Comparison of ENCODE assay signal across 31 cellular contexts in genomic region chr13:62846302-62846701, GRCh38.
DNase-seq lines count a peak whose midpoint lies in the region; ATAC-seq and TF ChIP-seq lines count a peak whose summit lies in the region.
"Had no signal": no experiment of that assay in that cellular context is flagged by ENCODE, and none has a peak within 500 bp of the region (broad histone marks: within the 10 kb centered on the region; RNA-seq: fewer than 3 reads in every experiment).

No MANE protein-coding gene starts in this region.

- in situ Hi-C loops in IMR-90 (cut with MboI; ENCODE audit: low sequenced_read_pairs): no loop called here

- H4K20me1 ChIP-seq in IMR-90 (ENCODE audit: insufficient read depth, low read length) (no peaks in the 10 kb centered on the region), SU-DHL-6 (ENCODE audit: low read depth, low read length) (no peaks in the 10 kb centered on the region), fibroblast of lung (ENCODE audit: control insufficient read depth, extremely low read depth, insufficient read depth, low read length) (no peaks in the 10 kb centered on the region)

- no TSS peak for BruUV-seq in IMR-90 (replicated peaks; lab: Mats Ljungman, UMichigan)

- ATAC-seq in IMR-90 (ENCODE audit: low read depth): peak; percentile 35; the same call in 1 of the 2 replicates
- ATAC-seq in HG02623 (IDR thresholded peaks at IDR 0.05; ENCODE audit: unreplicated experiment): no peak
- ATAC-seq: activated CD8-positive, alpha-beta memory T cell treated with anti-CD3 and anti-CD28 coated beads, Interleukin-2, amount 10 ng/mL, durations not matched to agents 7 days and 5 days; body of pancreas; heart left ventricle; left ventricle myocardium superior; T-helper 17 cell had no signal

- no peaks in the 10 kb centered on the region for H3K4me1 ChIP-seq in IMR-90 (ENCODE audit: control insufficient read depth, insufficient read depth, low read length)
- H3K4me1 ChIP-seq in fibroblast of lung (ENCODE audit: control insufficient read depth, extremely low read depth, insufficient read depth, low read length): no peaks in the 10 kb centered on the region
- H3K4me1 ChIP-seq in colonic mucosa: no peaks in the 10 kb centered on the region
- H3K4me1 ChIP-seq: body of pancreas, heart left ventricle, right atrium auricular region, suprapubic skin, upper lobe of left lung had no signal

- H2AK5ac ChIP-seq in IMR-90 (ENCODE audit: low read depth, low read length): no peak overlapping the region

- POLR2A ChIA-PET in IMR-90 (lab: Charles Lee; ENCODE audit: unreplicated experiment): no interaction called here

- TF ChIP-seq CTCF in IMR-90 (conservative IDR thresholded peaks at IDR 0.05; ENCODE audit: low read depth, low read length): no peak
- TF ChIP-seq CTCF in SU-DHL-6 (IDR thresholded peaks at IDR 0.05; ENCODE audit: insufficient read depth, low read length, poor library complexity, severe bottlenecking): no peak
- no peak for TF ChIP-seq CTCF in fibroblast of lung (conservative IDR thresholded peaks at IDR 0.05 in 1 of 2, IDR thresholded peaks at IDR 0.05 in 1 of 2; ENCODE audit: low read depth in 1 of 2, low read length in 2 of 2)
- TF ChIP-seq CTCF in colonic mucosa (IDR thresholded peaks at IDR 0.05): no peak

- H2BK5ac ChIP-seq in IMR-90 (ENCODE audit: low read depth, low read length, poor library complexity, severe bottlenecking): no peak overlapping the region

- H3K4me3 ChIP-seq in IMR-90 (ENCODE audit: insufficient read depth, low read depth, low read length) (no peak overlapping the region), SU-DHL-6 (ENCODE audit: insufficient read depth, low read length, poor library complexity, severe bottlenecking) (no peak overlapping the region), fibroblast of lung (replicated peaks in 1 of 4; ENCODE audit: control extremely low read depth in 1 of 4, insufficient read depth in 1 of 4, low read depth in 3 of 4, low read length in 4 of 4) (no peak overlapping the region), colonic mucosa (no peak overlapping the region)
- H3K4me3 ChIP-seq: body of pancreas, heart left ventricle, right atrium auricular region, smooth muscle cell, suprapubic skin, upper lobe of left lung had no signal

- H3K9me3 ChIP-seq in IMR-90 (ENCODE audit: control insufficient read depth, insufficient read depth, low read length): no peaks in the 10 kb centered on the region
- 0 out of 2 replicates have a peak, but pooled peaks cover 4% of the 10 kb centered on the region for H3K9me3 ChIP-seq in SU-DHL-6 (ENCODE audit: insufficient read depth, low read length)
- no peaks in the 10 kb centered on the region for H3K9me3 ChIP-seq in fibroblast of lung (ENCODE audit: control insufficient read depth, insufficient read depth, low read depth, low read length)
- H3K9me3 ChIP-seq in colonic mucosa: no peaks in the 10 kb centered on the region
- H3K9me3 ChIP-seq: body of pancreas, right atrium auricular region, suprapubic skin, upper lobe of left lung had no signal

- no peak overlapping the region for H2BK120ac ChIP-seq in IMR-90 (ENCODE audit: low read depth, low read length)

- H3K27ac ChIP-seq in IMR-90 (ENCODE audit: insufficient read depth, low read length): no peak overlapping the region
- no peak overlapping the region for H3K27ac ChIP-seq in SU-DHL-6 (ENCODE audit: low read depth, low read length)
- no peak overlapping the region for H3K27ac ChIP-seq in fibroblast of lung (ENCODE audit: insufficient read depth, low read length)
- H3K27ac ChIP-seq in colonic mucosa: no peak overlapping the region
- H3K27ac ChIP-seq: body of pancreas, epithelial cell of prostate, heart left ventricle, KMS-11, right atrium auricular region, suprapubic skin, upper lobe of left lung had no signal

- H3K36me3 ChIP-seq in IMR-90 (ENCODE audit: control insufficient read depth, insufficient read depth, low read length): no peaks in the 10 kb centered on the region
- H3K36me3 ChIP-seq in SU-DHL-6 (ENCODE audit: low read length): no peaks in the 10 kb centered on the region
- H3K36me3 ChIP-seq in fibroblast of lung (ENCODE audit: control insufficient read depth, insufficient read depth, low read length): no peaks in the 10 kb centered on the region
- H3K36me3 ChIP-seq in colonic mucosa: no peaks in the 10 kb centered on the region
- H3K36me3 ChIP-seq: heart left ventricle, right atrium auricular region, suprapubic skin, upper lobe of left lung had no signal

- H3K9me2 ChIP-seq in SU-DHL-6 (replicated peaks; ENCODE audit: insufficient read depth, low read length): no peaks in the 10 kb centered on the region

- H2AK9ac ChIP-seq in IMR-90 (replicated peaks; ENCODE audit: low read depth, low read length, poor library complexity): no peak overlapping the region

- H3K56ac ChIP-seq in IMR-90 (ENCODE audit: extremely low read depth, insufficient read depth, low read length): no peak overlapping the region

- no peak for TF ChIP-seq RAD21 in IMR-90 (IDR thresholded peaks at IDR 0.05; ENCODE audit: low read length)

- no peak overlapping the region for H3K14ac ChIP-seq in IMR-90 (replicated peaks; ENCODE audit: low read depth, low read length)

- no peaks in the 10 kb centered on the region for H3K79me1 ChIP-seq in IMR-90 (ENCODE audit: low read depth in 1 of 2, low read length in 2 of 2)

- H2BK20ac ChIP-seq in IMR-90 (ENCODE audit: low read depth, low read length): no peak overlapping the region

- no CpG with 5 or more reads among the region's 2 CpGs for WGBS in IMR-90 (ENCODE audit: extremely low coverage in 2 of 2, insufficient read length in 1 of 2), 2 experiments

- no peak overlapping the region for H4K8ac ChIP-seq in IMR-90 (ENCODE audit: low read depth in 2 of 2, low read length in 2 of 2)

- H3K9me1 ChIP-seq in IMR-90 (ENCODE audit: insufficient read depth, low read length): no peaks in the 10 kb centered on the region

- H3K9ac ChIP-seq in IMR-90 (ENCODE audit: low read depth, low read length) (no peak overlapping the region), SU-DHL-6 (ENCODE audit: low read length) (no peak overlapping the region), fibroblast of lung (ENCODE audit: insufficient read depth, low read length) (no peak overlapping the region), colonic mucosa (ENCODE audit: low read depth in 2 of 2, low read length in 2 of 2) (no peak overlapping the region)
- H3K9ac ChIP-seq: KMS-11 had no signal

- no peak for TF ChIP-seq POLR2A in IMR-90 (IDR thresholded peaks at IDR 0.05; ENCODE audit: low read depth, low read length)

- H2AFZ ChIP-seq in IMR-90 (replicated peaks; ENCODE audit: low read length, poor library complexity) (no peak overlapping the region), SU-DHL-6 (ENCODE audit: low read depth, low read length, severe bottlenecking) (peak overlapping the region; percentile 1), fibroblast of lung (ENCODE audit: low read length) (no peak overlapping the region)

- no peak overlapping the region for H3K4ac ChIP-seq in IMR-90 (ENCODE audit: low read depth, low read length)

- H4K91ac ChIP-seq in IMR-90 (ENCODE audit: insufficient read depth, low read depth, low read length): no peak overlapping the region

- no peak overlapping the region for H3K23ac ChIP-seq in IMR-90 (ENCODE audit: low read depth, low read length)

- H3K27me3 ChIP-seq in IMR-90 (ENCODE audit: control insufficient read depth, insufficient read depth, low read length) (no peaks in the 10 kb centered on the region), SU-DHL-6 (ENCODE audit: low read length) (no peaks in the 10 kb centered on the region), fibroblast of lung (ENCODE audit: control insufficient read depth, insufficient read depth, low read length) (no peaks in the 10 kb centered on the region), colonic mucosa (no peaks in the 10 kb centered on the region)
- H3K27me3 ChIP-seq: body of pancreas, heart left ventricle, right atrium auricular region, suprapubic skin, upper lobe of left lung had no signal

- H3K79me2 ChIP-seq in SU-DHL-6 (ENCODE audit: insufficient read depth, low read length) (no peaks in the 10 kb centered on the region), fibroblast of lung (ENCODE audit: control insufficient read depth, insufficient read depth, low read length) (no peaks in the 10 kb centered on the region)

- no peak overlapping the region for H3K18ac ChIP-seq in IMR-90 (ENCODE audit: low read depth, low read length)

- no peak overlapping the region for H3K4me2 ChIP-seq in IMR-90 (ENCODE audit: low read depth, low read length)
- no peak overlapping the region for H3K4me2 ChIP-seq in SU-DHL-6 (ENCODE audit: low read depth, low read length, poor library complexity, severe bottlenecking)
- no peak overlapping the region for H3K4me2 ChIP-seq in fibroblast of lung (ENCODE audit: extremely low read depth, insufficient read depth, low read length)
- H3K4me2 ChIP-seq: KMS-11, smooth muscle cell had no signal

- CTCF ChIA-PET in IMR-90 (lab: Yijun Ruan, JAX): no interaction called here

- intact Hi-C loops in IMR-90 (cut with micrococcal nuclease) (no loop called here), colonic mucosa (cut with DNase I) (no loop called here)

- H2BK15ac ChIP-seq in IMR-90 (ENCODE audit: low read depth, low read length): no peak overlapping the region

- no peaks in the 10 kb centered on the region for H3F3A ChIP-seq in SU-DHL-6 (ENCODE audit: insufficient read depth)

- H4K5ac ChIP-seq in IMR-90 (ENCODE audit: low read depth, low read length): no peak overlapping the region

- DNase-seq in A172 (ENCODE audit: low spot score) (peak; percentile 2), IMR-90 (peak; percentile 62), fibroblast of lung (ENCODE audit: low read depth in 2 of 2) (peak; percentile 6 to 23), hypothalamus (lab: John Stamatoyannopoulos, UW) (no peak), colonic mucosa (no peak), NK-92 (lab: John Stamatoyannopoulos, UW; ENCODE audit: unreplicated experiment) (no peak)
- DNase-seq: 8988T; activated CD8-positive, alpha-beta memory T cell treated with anti-CD3 and anti-CD28 coated beads, Interleukin-2, amount 10 ng/mL, durations not matched to agents 7 days and 5 days; activated T-cell treated with anti-CD3 and anti-CD28 coated beads, Interleukin-2, amount 50 U/mL, for 48 hours; body of pancreas; CD4-positive, alpha-beta memory T cell; cerebellar nuclear complex; foreskin melanocyte; heart left ventricle; kidney; left ventricle myocardium superior; NCI-H1417; NCI-H2081; NCI-H345; NCI-H774; RPMI8226; stimulated activated naive CD4-positive, alpha-beta T cell treated with Interleukin-2 at 50 U/mL for 16 hours; T-helper 17 cell; upper lobe of left lung had no signal

- dilution Hi-C loops in IMR-90 (cut with HindIII; ENCODE audit: low sequenced_read_pairs, unreplicated experiment): no loop called here

TF ChIP-seq in IMR-90, 13 proteins besides CTCF, POLR2A, EP300 and RAD21:
- 0 out of 2 replicates have a peak, but pooled peaks have one; percentile 10 for TF ChIP-seq FOS (IDR thresholded peaks at IDR 0.05; ENCODE audit: low read depth, low read length)
- no peak for TF ChIP-seq RFX5 (IDR thresholded peaks at IDR 0.05; ENCODE audit: low read depth, low read length)
- no peak for TF ChIP-seq BHLHE40 (IDR thresholded peaks at IDR 0.05; ENCODE audit: low read depth, low read length)
- TF ChIP-seq RCOR1 (IDR thresholded peaks at IDR 0.05; ENCODE audit: insufficient replicate concordance, low read length): no peak
- TF ChIP-seq NFE2L2 (IDR thresholded peaks at IDR 0.05; ENCODE audit: low read depth, low read length): no peak
- TF ChIP-seq MAFK (IDR thresholded peaks at IDR 0.05; ENCODE audit: low read depth, low read length): no peak

Comparison
In these comparisons a context has a peak if more than half of its experiments do, and no peak if none do; other contexts are left out.
1. DNase-seq: peak in A172 (single experiment), IMR-90 (single experiment) and fibroblast of lung (2 of 2); none in hypothalamus (0 of 51), colonic mucosa (single experiment) and NK-92 (single experiment).